ENCODE assay signal across 11 cellular contexts in genomic region chr12:121657305-121658008, GRCh38. TPM values are rescaled to one million over a fixed set of nuclear protein-coding genes. Genes with fewer than 3 reads are reported as not detected.
DNase-seq lines count a peak whose midpoint lies in the region; ATAC-seq, FAIRE-seq and TF ChIP-seq lines count a peak whose summit lies in the region.
"Had no signal": no experiment of that assay in that cellular context is flagged by ENCODE, and none has a peak within 500 bp of the region (broad histone marks: within the 10 kb centered on the region; RNA-seq: fewer than 3 reads in every experiment).

No MANE protein-coding gene starts in this region.

- peaks cover 48 to 74% (median 60%) of the 10 kb centered on the region in 10 experiments for H3K4me1 ChIP-seq in BLaER1 treated with 17β-estradiol and CSF1 and Interleukin-3, amounts not matched to agents 10 nM and 100 nM
- H3K4me1 ChIP-seq in H9 (ENCODE audit: insufficient read depth, low read length) = no peaks in the 10 kb centered on the region; the same call in 1 of the 2 replicates
- peaks cover 13% of the 10 kb centered on the region for H3K4me1 ChIP-seq in keratinocyte (ENCODE audit: control insufficient read depth, extremely low read depth, insufficient read depth, low read length)
- H3K4me1 ChIP-seq: psoas muscle had no signal

- no peak overlapping the region for H4K91ac ChIP-seq in H9 (ENCODE audit: insufficient read length, low read depth, low read length)

- H2BK120ac ChIP-seq in H9 (ENCODE audit: low read depth, low read length, poor library complexity, severe bottlenecking) = no peak overlapping the region

- H3K23ac ChIP-seq in H9 (ENCODE audit: insufficient read length, low read depth, low read length) = no peak overlapping the region

- no peaks in the 10 kb centered on the region for H3K36me3 Mint-ChIP-seq in H9 (ENCODE audit: insufficient read depth in 1 of 3, low read depth in 3 of 3)
- H3K36me3 Mint-ChIP-seq in activated T-cell treated with anti-CD3 and anti-CD28 coated beads, Interleukin-2, amount 50 U/mL, for 4 hours (ENCODE audit: insufficient read depth) = peaks cover 7% of the 10 kb centered on the region

- no peaks in the 10 kb centered on the region for H3K9me1 ChIP-seq in keratinocyte (ENCODE audit: control insufficient read depth, extremely low read depth, insufficient read depth, low read length)

- peak overlapping the region; percentile 89 to 98 (median 93); a peak in 19 of 22 replicates for H3K4me2 ChIP-seq in BLaER1 treated with 17β-estradiol and CSF1 and Interleukin-3, amounts not matched to agents 10 nM and 100 nM
- H3K4me2 ChIP-seq in H9 (ENCODE audit: insufficient read depth, insufficient read length, low read length) (no peak overlapping the region), keratinocyte (ENCODE audit: control insufficient read depth, extremely low read depth, insufficient read depth, low read depth, low read length) (no peak overlapping the region)

- no peak overlapping the region for H4K8ac ChIP-seq in H9 (replicated peaks; ENCODE audit: insufficient read length, low read depth, low read length)

- H3K56ac ChIP-seq in H9 (ENCODE audit: insufficient read length, low read depth, low read length) = no peak overlapping the region

- no peaks in the 10 kb centered on the region for H3K79me1 ChIP-seq in H9 (ENCODE audit: insufficient read depth, low read depth, low read length, poor library complexity, severe bottlenecking)

- WGBS in H9 (ENCODE audit: extremely low coverage, insufficient read length, low lambda C conversion rate) = no CpG with 5 or more reads among the region's 18 CpGs

- no peaks in the 10 kb centered on the region for H3K27me3 ChIP-seq in BLaER1 treated with 17β-estradiol and CSF1 and Interleukin-3, amounts not matched to agents 10 nM and 100 nM
- H3K27me3 ChIP-seq in H9 (ENCODE audit: insufficient read depth, low read length) (no peaks in the 10 kb centered on the region), keratinocyte (ENCODE audit: control insufficient read depth, extremely low read depth, insufficient read depth, low read length) (no peaks in the 10 kb centered on the region)
- H3K27me3 ChIP-seq: MG63 had no signal

- H4K5ac ChIP-seq in H9 (ENCODE audit: insufficient read length, low read depth, low read length) = no peak overlapping the region

- H2AFZ ChIP-seq in H9 (ENCODE audit: low read length) (no peak overlapping the region), keratinocyte (ENCODE audit: control insufficient read depth, low read length) (peak overlapping the region; percentile 23)

- no peak overlapping the region for H3K18ac ChIP-seq in H9 (ENCODE audit: insufficient read length, low read depth, low read length)

- H4K20me1 ChIP-seq in BLaER1 treated with 17β-estradiol and CSF1 and Interleukin-3, amounts not matched to agents 10 nM and 100 nM = no peaks in the 10 kb centered on the region
- H4K20me1 ChIP-seq in H9 (ENCODE audit: control insufficient read depth, insufficient read depth, insufficient read length) = no peaks in the 10 kb centered on the region
- H4K20me1 ChIP-seq in keratinocyte (ENCODE audit: control insufficient read depth, extremely low read depth, insufficient read depth, low read length) = no peaks in the 10 kb centered on the region

- H3T11ph ChIP-seq in H9 (ENCODE audit: low read length) = no peak overlapping the region

- H3K9me3 ChIP-seq in BLaER1 treated with 17β-estradiol and CSF1 and Interleukin-3, amounts not matched to agents 10 nM and 100 nM (replicated peaks in 1 of 11) = no peaks in the 10 kb centered on the region
- no peaks in the 10 kb centered on the region for H3K9me3 ChIP-seq in H9 (ENCODE audit: control insufficient read depth, low read depth, low read length)
- H3K9me3 ChIP-seq in keratinocyte (ENCODE audit: control insufficient read depth, low read depth, low read length) = no peaks in the 10 kb centered on the region
- H3K9me3 ChIP-seq: MG63, psoas muscle had no signal

- no peak overlapping the region for H2BK5ac ChIP-seq in H9 (ENCODE audit: insufficient read length, low read length)

- H3K14ac ChIP-seq in H9 (ENCODE audit: insufficient read depth, low read length) = no peak overlapping the region

- peak; percentile 17 to 39 for ATAC-seq in activated T-cell treated with anti-CD3 and anti-CD28 coated beads, Interleukin-2, amount 50 U/mL, for 4 hours
- ATAC-seq: psoas muscle had no signal

- no peaks in the 10 kb centered on the region for H3K23me2 ChIP-seq in H9 (ENCODE audit: insufficient read length, low read depth, low read length, poor library complexity, severe bottlenecking)

- H3K27ac Mint-ChIP-seq in H9 = peak overlapping the region in 2 of 3 experiments; percentile 3 to 38; a peak in 1 of 7 replicates

- no peaks in the 10 kb centered on the region; a peak in 1 of 5 replicates for H3K9me3 Mint-ChIP-seq in H9
- no peaks in the 10 kb centered on the region for H3K9me3 Mint-ChIP-seq in activated T-cell treated with anti-CD3 and anti-CD28 coated beads, Interleukin-2, amount 50 U/mL, for 4 hours

- dilution Hi-C loops in keratinocyte (cut with MboI; ENCODE audit: extremely low pct_ligation_motif_present, low sequenced_read_pairs) = no loop called here

- FAIRE-seq in keratinocyte (lab: Jason Lieb, UNC) (peak; percentile 53), GM19239 (lab: Jason Lieb, UNC) (no peak)

- no peak overlapping the region for H2AK5ac ChIP-seq in H9 (ENCODE audit: insufficient read length, low read length)

- DNase-seq in H9 = no peak
- DNase-seq in activated T-cell treated with anti-CD3 and anti-CD28 coated beads, Interleukin-2, amount 50 U/mL, for 4 hours = no peak
- DNase-seq in keratinocyte (ENCODE audit: low read depth, low spot score) = no peak
- DNase-seq in OCI-M2 (lab: John Stamatoyannopoulos, UW; ENCODE audit: unreplicated experiment) = no peak
- no peak for DNase-seq in NCI-H1436 treated with DMSO at 0.1 percent for 48 hours (lab: John Stamatoyannopoulos, UW)
- DNase-seq in dermis blood vessel endothelial cell = no peak
- DNase-seq in GM19239 (ENCODE audit: insufficient read length, low spot score) = no peak
- DNase-seq: MG63, OCI-M1, psoas muscle had no signal

- no peaks in the 10 kb centered on the region; the same call in 1 of the 2 replicates for H3K27me3 Mint-ChIP-seq in H9 (ENCODE audit: low read depth)
- no peaks in the 10 kb centered on the region for H3K27me3 Mint-ChIP-seq in activated T-cell treated with anti-CD3 and anti-CD28 coated beads, Interleukin-2, amount 50 U/mL, for 4 hours (ENCODE audit: low read depth)

- H3K79me2 ChIP-seq in H9 (ENCODE audit: insufficient read depth, low read length) (no peaks in the 10 kb centered on the region), keratinocyte (ENCODE audit: control insufficient read depth, insufficient read depth, low read length) (no peaks in the 10 kb centered on the region)

- peaks cover 0 to 15% (median 8%) of the 10 kb centered on the region in 11 experiments; a peak in 11 of 22 replicates for H3K36me3 ChIP-seq in BLaER1 treated with 17β-estradiol and CSF1 and Interleukin-3, amounts not matched to agents 10 nM and 100 nM
- H3K36me3 ChIP-seq in keratinocyte (ENCODE audit: control insufficient read depth in 2 of 2, extremely low read depth in 1 of 2, insufficient read depth in 2 of 2, low read length in 2 of 2) = no peaks in the 10 kb centered on the region
- H3K36me3 ChIP-seq: MG63 had no signal

- H3K9ac ChIP-seq in BLaER1 treated with 17β-estradiol and CSF1 and Interleukin-3, amounts not matched to agents 10 nM and 100 nM = peak overlapping the region in 4 of 11 experiments; percentile 86 to 90 (median 88); a peak in 6 of 22 replicates
- H3K9ac ChIP-seq in H9 (ENCODE audit: extremely low read depth, insufficient read length, low read length) = no peak overlapping the region
- H3K9ac ChIP-seq in keratinocyte (ENCODE audit: control insufficient read depth, extremely low read depth, insufficient read depth, low read length) = no peak overlapping the region

- H2BK12ac ChIP-seq in H9 (ENCODE audit: insufficient read length, low read depth, low read length) = no peak overlapping the region

- no peak overlapping the region for H2BK15ac ChIP-seq in H9 (ENCODE audit: low read depth, low read length)

- H3K4me1 Mint-ChIP-seq in H9 = peaks cover 14 to 32% of the 10 kb centered on the region in 2 experiments
- peaks cover 63% of the 10 kb centered on the region for H3K4me1 Mint-ChIP-seq in activated T-cell treated with anti-CD3 and anti-CD28 coated beads, Interleukin-2, amount 50 U/mL, for 4 hours (ENCODE audit: low read depth)

- peak overlapping the region in 10 of 11 experiments; percentile 89 to 99 (median 94); a peak in 20 of 22 replicates for H3K27ac ChIP-seq in BLaER1 treated with 17β-estradiol and CSF1 and Interleukin-3, amounts not matched to agents 10 nM and 100 nM
- H3K27ac ChIP-seq in H9 (ENCODE audit: insufficient read length, low read depth, low read length) = no peak overlapping the region
- H3K27ac ChIP-seq in keratinocyte (ENCODE audit: control insufficient read depth, insufficient read depth, low read length) = no peak overlapping the region
- H3K27ac ChIP-seq: psoas muscle had no signal

- no peak overlapping the region for H3K4me3 Mint-ChIP-seq in H9
- peak overlapping the region; percentile 43 for H3K4me3 Mint-ChIP-seq in activated T-cell treated with anti-CD3 and anti-CD28 coated beads, Interleukin-2, amount 50 U/mL, for 4 hours

- no peak overlapping the region for H2BK20ac ChIP-seq in H9 (ENCODE audit: low read depth, low read length, poor library complexity, severe bottlenecking)

- no peak overlapping the region for H3K4me3 ChIP-seq in BLaER1 treated with 17β-estradiol and CSF1 and Interleukin-3, amounts not matched to agents 10 nM and 100 nM
- H3K4me3 ChIP-seq in keratinocyte (ENCODE audit: control insufficient read depth in 2 of 3, extremely low read depth in 1 of 3, insufficient read depth in 2 of 3, low read depth in 1 of 3, low read length in 3 of 3) = no peak overlapping the region
- H3K4me3 ChIP-seq: MG63, psoas muscle had no signal

- TF ChIP-seq CTCF in H9 (conservative IDR thresholded peaks at IDR 0.05) (no peak), keratinocyte (optimal IDR thresholded peaks at IDR 0.05 in 1 of 3, IDR thresholded peaks at IDR 0.05 in 1 of 3, conservative IDR thresholded peaks at IDR 0.05 in 1 of 3; ENCODE audit: extremely low read depth in 1 of 3, insufficient read depth in 2 of 3, low read length in 3 of 3) (no peak)

- no peak overlapping the region for H3K4ac ChIP-seq in H9 (ENCODE audit: low read depth, low read length)

RNA-seq across cellular contexts. Expression of gene MORN3, which starts 12.0 kb away (rescaled TPM):
- total RNA-seq in H9 (2021) (0.24 and 0.37 TPM in 2 replicates), dermis blood vessel endothelial cell (0.28 TPM in 1 of 2 replicates, not detected in the other)
- total RNA-seq in activated T-cell treated with anti-CD3 and anti-CD28 coated beads, Interleukin-2, amount 50 U/mL, for 4 hours = 1 to 10 TPM in 2 of 3 donors, under 1 TPM in 1; 0.60 to 1.2 (median 1.2) TPM
- 0.30 to 0.59 TPM (median 0.57 TPM) in 3 replicates for polyA plus RNA-seq in keratinocyte
- polyA plus RNA-seq in keratinocyte (2011; ENCODE audit: low read depth) = 0.27 TPM
- polyA plus RNA-seq in keratinocyte (2011; cell fraction: cytosol; rRNA removed) = 0.32 and 0.55 TPM in 2 replicates
- 0.45 TPM in 2 replicates for polyA plus RNA-seq in keratinocyte (2011; cell fraction: nucleus; rRNA removed)
- polyA plus RNA-seq in keratinocyte (2012; ENCODE audit: low replicate concordance) = 0.80 and 0.89 TPM in 2 replicates
- polyA minus RNA-seq in keratinocyte = 0.16 TPM in 1 of 3 replicates, not detected in the others
- polyA minus RNA-seq in keratinocyte (2011; cell fraction: cytosol; rRNA and poly(A)+ RNA removed) = not detected
- polyA minus RNA-seq in keratinocyte (2011; cell fraction: nucleus; rRNA and poly(A)+ RNA removed) = not detected in 2 replicates
- total RNA-seq: psoas muscle had no signal

RNA-seq across cellular contexts. Expression of gene ORAI1, which starts 31.1 kb away (rescaled TPM):
- total RNA-seq in H9 (2021) = 24.7 and 26.3 TPM in 2 replicates
- 10 to 100 TPM; 46.2 to 49.8 (median 48.9) TPM for total RNA-seq in activated T-cell treated with anti-CD3 and anti-CD28 coated beads, Interleukin-2, amount 50 U/mL, for 4 hours
- polyA plus RNA-seq in keratinocyte = 17.1 to 29.4 TPM (median 26.4 TPM) in 3 replicates
- polyA plus RNA-seq in keratinocyte (2011; ENCODE audit: low read depth) = 2.9 TPM
- polyA plus RNA-seq in keratinocyte (2011; cell fraction: cytosol; rRNA removed) = 31.1 and 63.8 TPM in 2 replicates
- polyA plus RNA-seq in keratinocyte (2011; cell fraction: nucleus; rRNA removed) = 14.4 and 25.0 TPM in 2 replicates
- 18.7 and 40.0 TPM in 2 replicates for polyA plus RNA-seq in keratinocyte (2012; ENCODE audit: low replicate concordance)
- 24.1 to 41.4 TPM (median 25.1 TPM) in 3 replicates for polyA minus RNA-seq in keratinocyte
- polyA minus RNA-seq in keratinocyte (2011; cell fraction: cytosol; rRNA and poly(A)+ RNA removed) = 87.5 TPM
- 12.6 and 17.3 TPM in 2 replicates for polyA minus RNA-seq in keratinocyte (2011; cell fraction: nucleus; rRNA and poly(A)+ RNA removed)
- total RNA-seq in dermis blood vessel endothelial cell = 20.3 and 35.2 TPM in 2 replicates

RNA-seq across cellular contexts. Expression of gene TMEM120B, which starts 55.1 kb away (rescaled TPM):
- total RNA-seq in H9 (2021) (21.9 and 25.8 TPM in 2 replicates), dermis blood vessel endothelial cell (4.9 and 6.8 TPM in 2 replicates)
- total RNA-seq in activated T-cell treated with anti-CD3 and anti-CD28 coated beads, Interleukin-2, amount 50 U/mL, for 4 hours = 10 to 100 TPM; 14.2 to 19.1 (median 17.7) TPM
- polyA plus RNA-seq in keratinocyte = 6.9 to 10.5 TPM (median 10.0 TPM) in 3 replicates
- 2.0 TPM for polyA plus RNA-seq in keratinocyte (2011; ENCODE audit: low read depth)
- polyA plus RNA-seq in keratinocyte (2011; cell fraction: cytosol; rRNA removed) = 5.1 and 5.9 TPM in 2 replicates
- 24.1 and 31.0 TPM in 2 replicates for polyA plus RNA-seq in keratinocyte (2011; cell fraction: nucleus; rRNA removed)
- polyA plus RNA-seq in keratinocyte (2012; ENCODE audit: low replicate concordance) = 3.3 and 8.0 TPM in 2 replicates
- 17.7 to 26.5 TPM (median 23.7 TPM) in 3 replicates for polyA minus RNA-seq in keratinocyte
- polyA minus RNA-seq in keratinocyte (2011; cell fraction: cytosol; rRNA and poly(A)+ RNA removed) = 13.0 TPM
- polyA minus RNA-seq in keratinocyte (2011; cell fraction: nucleus; rRNA and poly(A)+ RNA removed) = 14.1 and 17.2 TPM in 2 replicates

Comparison
In these comparisons a context has a peak if more than half of its experiments do, and no peak if none do; other contexts are left out.
1. H3K27ac ChIP-seq: peak in BLaER1 treated with 17β-estradiol and CSF1 and Interleukin-3, amounts not matched to agents 10 nM and 100 nM (10 of 11); none in H9 (single experiment) and keratinocyte (single experiment).
2. H3K4me2 ChIP-seq: peak in BLaER1 treated with 17β-estradiol and CSF1 and Interleukin-3, amounts not matched to agents 10 nM and 100 nM (11 of 11); none in H9 (single experiment) and keratinocyte (single experiment).